ENCODE assay signal across 22 cellular contexts in the genomic region with DNA sequence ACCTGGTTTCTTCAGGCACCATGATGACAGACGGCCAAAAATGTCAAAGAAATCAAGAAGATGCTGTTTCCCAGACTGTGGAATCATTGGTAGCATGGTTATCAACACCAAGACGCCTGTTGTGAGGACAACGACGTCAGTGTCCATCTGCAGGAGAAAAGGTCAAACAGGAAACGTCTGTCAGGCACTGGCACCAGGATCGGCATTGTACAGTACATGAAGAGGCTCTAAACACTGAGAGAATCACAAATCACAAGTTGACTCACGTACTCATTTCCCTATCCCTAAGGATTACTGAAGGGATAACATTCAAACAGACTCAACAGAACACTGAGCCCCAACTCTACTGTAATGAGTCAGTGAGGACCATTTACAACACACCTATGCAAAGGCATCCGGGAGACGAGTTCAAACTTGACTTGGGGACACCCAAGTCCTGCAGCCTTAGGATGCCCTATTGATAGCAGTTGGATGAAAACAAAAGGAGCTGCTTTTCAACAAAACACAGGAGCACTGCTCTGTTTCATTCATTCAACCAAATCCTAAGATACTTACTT. TPM values are rescaled to one million over a fixed set of nuclear protein-coding genes. Genes with fewer than 3 reads are reported as not detected.
DNase-seq lines count a peak whose midpoint lies in the region; ATAC-seq and TF ChIP-seq lines count a peak whose summit lies in the region.
"Had no signal": no experiment of that assay in that cellular context is flagged by ENCODE, and none has a peak within 500 bp of the region (broad histone marks: within the 10 kb centered on the region; RNA-seq: fewer than 3 reads in every experiment).

No MANE protein-coding gene starts in this region.

- 87% methylated on average over 9 of the region's 9 CpGs for WGBS in hepatocyte (ENCODE audit: low lambda C conversion rate, missing lambda C conversion rate)

- intact Hi-C loops in left colon (cut with DNase I, micrococcal nuclease): no loop called here
- intact Hi-C loops in mucosa of descending colon (cut with DNase I, micrococcal nuclease): no loop called here

- no peaks in the 10 kb centered on the region for H4K20me1 ChIP-seq in hepatocyte (ENCODE audit: insufficient read depth, poor library complexity, severe bottlenecking)
- H4K20me1 ChIP-seq: BLaER1 had no signal

- H3K9me3 ChIP-seq in hepatocyte (ENCODE audit: low read depth) (no peaks in the 10 kb centered on the region), mucosa of descending colon (no peaks in the 10 kb centered on the region)
- H3K9me3 ChIP-seq: BLaER1, MG63 had no signal

- H3K27ac ChIP-seq in VCaP (peak overlapping the region; percentile 64), epithelial cell of prostate (peak overlapping the region; percentile 20), hepatocyte (no peak overlapping the region)
- H3K27ac ChIP-seq: BLaER1, GM23248 had no signal

- H3K4me1 ChIP-seq in hepatocyte (ENCODE audit: insufficient read depth) (no peaks in the 10 kb centered on the region), mucosa of descending colon (ENCODE audit: low read depth) (no peaks in the 10 kb centered on the region)
- H3K4me1 ChIP-seq: BLaER1 had no signal

- no peak overlapping the region for H2AFZ ChIP-seq in hepatocyte
- H2AFZ ChIP-seq: GM23248 had no signal

- ATAC-seq in GM21390 (IDR thresholded peaks at IDR 0.05; ENCODE audit: unreplicated experiment) (no peak), left colon (no peak), mucosa of descending colon (no peak)
- ATAC-seq: K562, Panc1, SK-N-SH treated with all-trans-retinoic acid at 6 μM for 48 hours had no signal

- no peak overlapping the region for H3K4me2 ChIP-seq in hepatocyte
- H3K4me2 ChIP-seq: BLaER1 had no signal

- no peaks in the 10 kb centered on the region for H3K27me3 ChIP-seq in hepatocyte
- H3K27me3 ChIP-seq: BLaER1, MG63 had no signal

- H3K4me3 ChIP-seq in hepatocyte (no peak overlapping the region), mucosa of descending colon (no peak overlapping the region)
- H3K4me3 ChIP-seq: BLaER1, GM23248, K562, MG63 had no signal

- H3K9me2 ChIP-seq in hepatocyte (replicated peaks; ENCODE audit: insufficient read depth): no peaks in the 10 kb centered on the region

- no peak for TF ChIP-seq CTCF in VCaP (conservative IDR thresholded peaks at IDR 0.05)
- no peak for TF ChIP-seq CTCF in hepatocyte (IDR thresholded peaks at IDR 0.05; ENCODE audit: poor library complexity)
- TF ChIP-seq CTCF in mucosa of descending colon (IDR thresholded peaks at IDR 0.05): no peak

- H3K79me2 ChIP-seq in hepatocyte: no peaks in the 10 kb centered on the region

- H3K36me3 ChIP-seq in hepatocyte (replicated peaks; ENCODE audit: insufficient read depth, low read depth) (no peaks in the 10 kb centered on the region), mucosa of descending colon (ENCODE audit: low read depth) (peaks cover 8% of the 10 kb centered on the region)

- DNase-seq in NCI-H526 (lab: John Stamatoyannopoulos, UW) (peak; percentile 84 to 85), epithelial cell of prostate (ENCODE audit: low read depth, low spot score) (peak; percentile 29), medulla oblongata (ENCODE audit: extremely low spot score) (peak; percentile 30), left colon (no peak), hepatocyte (ENCODE audit: low spot score) (no peak), mucosa of descending colon (no peak)
- DNase-seq: CD4-positive, CD25-positive, alpha-beta regulatory T cell; GM23248; H7; Kasumi-1; MG63; NCI-H1105 treated with DMSO at 0.1 percent for 48 hours; NCI-H146; NCI-H1930; NCI-H446; NCI-H69 had no signal

RNA-seq across cellular contexts. Expression of gene TSC1, which starts 21.0 kb away (rescaled TPM):
- 10 to 100 TPM; 35.2 to 41.6 TPM for total RNA-seq in left colon
- 36.9 and 47.8 TPM in 2 replicates for total RNA-seq in hepatocyte
- 19.5 and 22.7 TPM in 2 replicates for polyA plus RNA-seq in hepatocyte
- 10 to 100 TPM; 34.6 to 53.4 (median 52.3) TPM for total RNA-seq in mucosa of descending colon

RNA-seq across cellular contexts. Expression of gene SPACA9, which starts 44.7 kb away (rescaled TPM):
- total RNA-seq in left colon: 1 to 10 TPM; 1.2 to 2.6 TPM
- total RNA-seq in hepatocyte: 0.44 and 1.9 TPM in 2 replicates
- 3.3 and 5.6 TPM in 2 replicates for polyA plus RNA-seq in hepatocyte
- total RNA-seq in mucosa of descending colon: 1 to 10 TPM; 1.6 to 6.9 (median 2.5) TPM

RNA-seq across cellular contexts. Expression of gene AK8, which starts 45.3 kb away (rescaled TPM):
- total RNA-seq in left colon (under 1 TPM in 1 of 2 donors, not detected in 1; 0.67 TPM), hepatocyte (0.40 and 1.8 TPM in 2 replicates), mucosa of descending colon (1 to 10 TPM in 1 of 3 donors, under 1 TPM in 1, not detected in 1; 0.96 to 2.0 TPM)
- polyA plus RNA-seq in hepatocyte: 2.6 and 4.5 TPM in 2 replicates
- total RNA-seq: CD4-positive, CD25-positive, alpha-beta regulatory T cell; K562 had no signal

RNA-seq across cellular contexts. Expression of gene GFI1B, which starts 55.1 kb away (rescaled TPM):
- total RNA-seq in left colon (1 to 10 TPM in 1 of 2 donors, under 1 TPM in 1; 0.89 to 1.3 TPM), hepatocyte (0.10 TPM in 1 of 2 replicates, not detected in the other), mucosa of descending colon (1 to 10 TPM; 1.4 to 2.6 (median 1.5) TPM)
- not detected in 2 replicates for polyA plus RNA-seq in hepatocyte
- total RNA-seq: GM23248, H7 had no signal
- polyA plus RNA-seq: GM23248 had no signal

Comparison
In these comparisons a context has a peak if more than half of its experiments do, and no peak if none do; other contexts are left out.
1. DNase-seq: peak in NCI-H526 (2 of 2), epithelial cell of prostate (single experiment) and medulla oblongata (single experiment); none in left colon (0 of 2), hepatocyte (single experiment) and mucosa of descending colon (0 of 3).